Comparison of ENCODE assay signal across 1 cellular context in genomic region chr6:137342607-137343186, GRCh38.
TF ChIP-seq lines count a peak whose summit lies in the region.

No MANE protein-coding gene starts in this region.

TF ChIP-seq in GM12878, 131 proteins besides CTCF, POLR2A, EP300 and RAD21 (continued from another document):
- TF ChIP-seq RELB (IDR thresholded peaks at IDR 0.05; ENCODE audit: low read depth) (no peak), NFXL1 (IDR thresholded peaks at IDR 0.05; ENCODE audit: borderline replicate concordance) (no peak), ATF2 (IDR thresholded peaks at IDR 0.05; ENCODE audit: low read length) (no peak), RELA (IDR thresholded peaks at IDR 0.05; ENCODE audit: borderline replicate concordance, partially characterized antibody) (no peak), KLF5 (IDR thresholded peaks at IDR 0.05; ENCODE audit: partially characterized antibody) (no peak)
